ENCODE assay signal across 8 cellular contexts in genomic region chr1:149163063-149163444, GRCh38. TPM values are rescaled to one million over a fixed set of nuclear protein-coding genes. Genes with fewer than 3 reads are reported as not detected.
A peak's percentile ranks its signal among the peaks of the same experiment; 100 is the strongest.
DNase-seq lines count a peak whose midpoint lies in the region; ATAC-seq and TF ChIP-seq lines count a peak whose summit lies in the region.
"Not testable (repeated sequence)": the region's sequence is repeated elsewhere in the genome, so short reads cannot be mapped to it uniquely, and the experiment has no call there.

No MANE protein-coding gene starts in this region.

- not testable (repeated sequence) for H3K4me3 Mint-ChIP-seq in activated T-cell treated with anti-CD3 and anti-CD28 coated beads, Interleukin-2, amount 50 U/mL, for 4 hours; memory B cell; stimulated activated effector memory CD8-positive, alpha-beta T cell treated with anti-CD3 and anti-CD28 coated beads, Interleukin-12 subunit alpha, Interleukin-12 subunit beta, amount 100 ng/mL, for 72 hours

- peak; percentile 93 for ATAC-seq in GM18498 (IDR thresholded peaks at IDR 0.05; ENCODE audit: unreplicated experiment)
- ATAC-seq in GM21381 (IDR thresholded peaks at IDR 0.05; ENCODE audit: unreplicated experiment), result peak; percentile 80
- peak; percentile 93 for ATAC-seq in HG02870 (IDR thresholded peaks at IDR 0.05; ENCODE audit: unreplicated experiment)
- ATAC-seq in HG03469 (IDR thresholded peaks at IDR 0.05; ENCODE audit: unreplicated experiment), result peak; percentile 62
- peak; percentile 79 to 87 for ATAC-seq in activated T-cell treated with anti-CD3 and anti-CD28 coated beads, Interleukin-2, amount 50 U/mL, for 4 hours
- ATAC-seq in memory B cell (ENCODE audit: low read depth), result peak; percentile 80
- peak; percentile 80 for ATAC-seq in stimulated activated effector memory CD8-positive, alpha-beta T cell treated with anti-CD3 and anti-CD28 coated beads, Interleukin-12 subunit alpha, Interleukin-12 subunit beta, amount 100 ng/mL, for 72 hours

- H3K4me1 ChIP-seq in esophagus muscularis mucosa, result not testable (repeated sequence)

- H3K27me3 ChIP-seq in esophagus muscularis mucosa, result not testable (repeated sequence)

- H3K27ac Mint-ChIP-seq in memory B cell; stimulated activated effector memory CD8-positive, alpha-beta T cell treated with anti-CD3 and anti-CD28 coated beads, Interleukin-12 subunit alpha, Interleukin-12 subunit beta, amount 100 ng/mL, for 72 hours: not testable (repeated sequence)

- TF ChIP-seq CTCF in esophagus muscularis mucosa (IDR thresholded peaks at IDR 0.05), result not testable (repeated sequence)

- peak overlapping the region; percentile 12 to 43 (median 21) for H3K4me3 ChIP-seq in esophagus muscularis mucosa

- not testable (repeated sequence) for TF ChIP-seq POLR2A in esophagus muscularis mucosa (IDR thresholded peaks at IDR 0.05; ENCODE audit: low read depth)

- not testable (repeated sequence) for H3K9me3 Mint-ChIP-seq in activated T-cell treated with anti-CD3 and anti-CD28 coated beads, Interleukin-2, amount 50 U/mL, for 4 hours; memory B cell; stimulated activated effector memory CD8-positive, alpha-beta T cell treated with anti-CD3 and anti-CD28 coated beads, Interleukin-12 subunit alpha, Interleukin-12 subunit beta, amount 100 ng/mL, for 72 hours

- not testable (repeated sequence) for H3K9me3 ChIP-seq in esophagus muscularis mucosa

- TF ChIP-seq EP300 in esophagus muscularis mucosa (IDR thresholded peaks at IDR 0.05), result not testable (repeated sequence)

- not testable (repeated sequence) for H3K27me3 Mint-ChIP-seq in activated T-cell treated with anti-CD3 and anti-CD28 coated beads, Interleukin-2, amount 50 U/mL, for 4 hours (ENCODE audit: low read depth); memory B cell

- intact Hi-C loops in esophagus muscularis mucosa (cut with DNase I), result not testable (repeated sequence)

- H3K36me3 ChIP-seq in esophagus muscularis mucosa, result not testable (repeated sequence)

- not testable (repeated sequence) for H3K4me1 Mint-ChIP-seq in activated T-cell treated with anti-CD3 and anti-CD28 coated beads, Interleukin-2, amount 50 U/mL, for 4 hours (ENCODE audit: low read depth); memory B cell; stimulated activated effector memory CD8-positive, alpha-beta T cell treated with anti-CD3 and anti-CD28 coated beads, Interleukin-12 subunit alpha, Interleukin-12 subunit beta, amount 100 ng/mL, for 72 hours

- DNase-seq in activated T-cell treated with anti-CD3 and anti-CD28 coated beads, Interleukin-2, amount 50 U/mL, for 4 hours; esophagus muscularis mucosa (ENCODE audit: extremely low spot score); memory B cell (ENCODE audit: low spot score in 2 of 2); stimulated activated effector memory CD8-positive, alpha-beta T cell treated with anti-CD3 and anti-CD28 coated beads, Interleukin-12 subunit alpha, Interleukin-12 subunit beta, amount 100 ng/mL, for 72 hours (ENCODE audit: low spot score in 2 of 2): not testable (repeated sequence)

- H3K36me3 Mint-ChIP-seq in activated T-cell treated with anti-CD3 and anti-CD28 coated beads, Interleukin-2, amount 50 U/mL, for 4 hours (ENCODE audit: insufficient read depth); memory B cell; stimulated activated effector memory CD8-positive, alpha-beta T cell treated with anti-CD3 and anti-CD28 coated beads, Interleukin-12 subunit alpha, Interleukin-12 subunit beta, amount 100 ng/mL, for 72 hours: not testable (repeated sequence)

- no CpG with 5 or more reads among the region's 19 CpGs for WGBS in esophagus muscularis mucosa

- H3K27ac ChIP-seq in esophagus muscularis mucosa (replicated peaks in 1 of 4), result peak overlapping the region; percentile 51 to 69 (median 62)

RNA-seq across cellular contexts. Expression of gene NBPF9, which starts 59.7 kb away (rescaled TPM):
- total RNA-seq in activated T-cell treated with anti-CD3 and anti-CD28 coated beads, Interleukin-2, amount 50 U/mL, for 4 hours, result 10 to 100 TPM; 11.1 to 15.9 (median 13.2) TPM
- 10 to 100 TPM; 10.8 to 23.9 (median 19.0) TPM for total RNA-seq in esophagus muscularis mucosa
